ENCODE assay signal across 9 cellular contexts in genomic region chr2:158996378-158996993, GRCh38. TPM values are rescaled to one million over a fixed set of nuclear protein-coding genes. Genes with fewer than 3 reads are reported as not detected.
DNase-seq lines count a peak whose midpoint lies in the region; ATAC-seq and TF ChIP-seq lines count a peak whose summit lies in the region.
"Had no signal": no experiment of that assay in that cellular context is flagged by ENCODE, and none has a peak within 500 bp of the region (broad histone marks: within the 10 kb centered on the region; RNA-seq: fewer than 3 reads in every experiment).

No MANE protein-coding gene starts in this region.

- H3K9ac ChIP-seq in DND-41 (ENCODE audit: low read depth, low read length), result no peak overlapping the region

- ATAC-seq in DND-41 (ENCODE audit: insufficient read depth, low read depth), result no peak
- ATAC-seq in psoas muscle, result no peak
- ATAC-seq: activated naive CD4-positive, alpha-beta T cell treated with anti-CD3 and anti-CD28 coated beads, Interleukin-2, amount 50 U/mL, for 72 hours had no signal

- H3K9me3 ChIP-seq in DND-41 (ENCODE audit: insufficient read depth, low read length, severe bottlenecking), result no peaks in the 10 kb centered on the region
- no peaks in the 10 kb centered on the region for H3K9me3 ChIP-seq in psoas muscle

- intact Hi-C loops in psoas muscle (cut with DNase I), result no loop called here

- H3K79me2 ChIP-seq in DND-41 (ENCODE audit: insufficient read depth, low read length), result peaks cover 2% of the 10 kb centered on the region; the same call in 1 of the 2 replicates

- H3K36me3 ChIP-seq in DND-41 (ENCODE audit: insufficient read depth, low read length), result no peaks in the 10 kb centered on the region
- H3K36me3 ChIP-seq in psoas muscle (ENCODE audit: insufficient read depth in 1 of 2, low read depth in 1 of 2), result no peaks in the 10 kb centered on the region

- H3K4me3 ChIP-seq in DND-41 (ENCODE audit: low read depth in 1 of 2, low read length in 2 of 2) (no peak overlapping the region), epithelial cell of proximal tubule (ENCODE audit: low read depth, low read length) (no peak overlapping the region), psoas muscle (no peak overlapping the region)

- peak; percentile 38 for TF ChIP-seq CTCF in DND-41 (IDR thresholded peaks at IDR 0.05; ENCODE audit: borderline replicate concordance, extremely low read depth, low read length, poor library complexity, severe bottlenecking)
- peak; percentile 1 for TF ChIP-seq CTCF in epithelial cell of proximal tubule (conservative IDR thresholded peaks at IDR 0.05; ENCODE audit: low read depth, low read length)
- TF ChIP-seq CTCF in psoas muscle (IDR thresholded peaks at IDR 0.05), result peak; percentile 22
- TF ChIP-seq CTCF in GM13977 (IDR thresholded peaks at IDR 0.05; ENCODE audit: extremely low read depth, insufficient read depth, missing control alignments), result no peak

- WGBS in psoas muscle, 3 donors, result 94 to 99% (median 96%) methylated on average over 4 of the region's 4 CpGs

- H3K4me1 ChIP-seq in DND-41 (ENCODE audit: insufficient read depth, low read length) (peaks cover 12% of the 10 kb centered on the region), psoas muscle (peaks cover 3% of the 10 kb centered on the region)

- H3K27ac ChIP-seq in DND-41 (ENCODE audit: low read length) (no peak overlapping the region), psoas muscle (no peak overlapping the region)

- no peak overlapping the region for H3K4me2 ChIP-seq in DND-41 (ENCODE audit: insufficient read depth, low read length)

- in situ Hi-C loops in GM13977 (cut with MboI; ENCODE audit: low pct_unique_long_range_greater_than_20kb, low sequenced_read_pairs, unreplicated experiment), result no loop called here

- peaks cover 8% of the 10 kb centered on the region; the same call in 1 of the 2 replicates for H4K20me1 ChIP-seq in DND-41 (ENCODE audit: insufficient read depth, low read length)

- H3K27me3 ChIP-seq in DND-41 (ENCODE audit: insufficient read depth, low read length, poor library complexity) (no peaks in the 10 kb centered on the region), psoas muscle (ENCODE audit: insufficient read depth in 3 of 3, low read length in 2 of 3) (peaks cover 0 to 1% (median 0%) of the 10 kb centered on the region in 3 donors)

- no peak overlapping the region for H2AFZ ChIP-seq in DND-41 (ENCODE audit: low read depth, low read length)

- no peak for DNase-seq in DND-41
- peak; percentile 22 for DNase-seq in NAMALWA (ENCODE audit: low spot score)
- DNase-seq in epithelial cell of proximal tubule (ENCODE audit: low read depth), result no peak
- no peak for DNase-seq in psoas muscle
- DNase-seq in ureter (ENCODE audit: low spot score), result no peak
- no peak for DNase-seq in GM13977 (ENCODE audit: low spot score)
- no peak for DNase-seq in DMS 273 treated with DMSO at 0.1 percent for 48 hours (lab: John Stamatoyannopoulos, UW)
- DNase-seq: EL had no signal

RNA-seq across cellular contexts. Expression of gene TANC1, which starts 28.0 kb away (rescaled TPM):
- total RNA-seq in epithelial cell of proximal tubule, result 11.9 and 14.3 TPM in 2 replicates
- total RNA-seq in psoas muscle, result 1 to 10 TPM; 3.2 to 7.5 (median 4.8) TPM
- 1 to 10 TPM; 1.9 to 2.2 (median 2.1) TPM for polyA plus RNA-seq in psoas muscle
- 62.9 TPM for total RNA-seq in ureter
